ENCODE assay signal across 24 cellular contexts in genomic region chr7:118280319-118281012, GRCh38.
DNase-seq lines count a peak whose midpoint lies in the region; ATAC-seq lines count a peak whose summit lies in the region.
"Had no signal": no experiment of that assay in that cellular context is flagged by ENCODE, and none has a peak within 500 bp of the region (broad histone marks: within the 10 kb centered on the region; RNA-seq: fewer than 3 reads in every experiment).

No MANE protein-coding gene starts in this region.

- H3K4me3 ChIP-seq in mucosa of rectum (ENCODE audit: low read length in 2 of 2): peak overlapping the region in 1 of 2 donors; percentile 44
- H3K4me3 ChIP-seq: gastrocnemius medialis, neural progenitor cell had no signal

- no peaks in the 10 kb centered on the region for H3K27me3 ChIP-seq in mucosa of rectum (ENCODE audit: control insufficient read depth in 2 of 2, insufficient read depth in 2 of 2, low read length in 2 of 2)
- H3K27me3 ChIP-seq: gastrocnemius medialis, neural progenitor cell had no signal

- H3K9me3 ChIP-seq in mucosa of rectum (ENCODE audit: control insufficient read depth in 2 of 2, low read length in 2 of 2): no peaks in the 10 kb centered on the region
- H3K9me3 ChIP-seq: gastrocnemius medialis had no signal

- peak overlapping the region; percentile 12 to 64 for H3K27ac ChIP-seq in mucosa of rectum (ENCODE audit: low read depth in 2 of 2, low read length in 2 of 2)
- H3K27ac ChIP-seq: C4-2B, gastrocnemius medialis, neural progenitor cell, RWPE1 had no signal

- no peak for ATAC-seq in GM21529 (IDR thresholded peaks at IDR 0.05; ENCODE audit: unreplicated experiment)
- no peak for ATAC-seq in HG03342 (IDR thresholded peaks at IDR 0.05; ENCODE audit: unreplicated experiment)
- ATAC-seq: activated CD8-positive, alpha-beta T cell treated with anti-CD3 and anti-CD28 coated beads for 36 hours; gastrocnemius medialis; left cardiac atrium; sciatic nerve; stimulated activated memory B cell treated with anti-CD40 and anti-IgM and Interleukin-4, amounts not matched to agents 10 μg/mL and 1 μg/mL and 100 μg/mL, for 72 hours had no signal

- H3K9ac ChIP-seq in mucosa of rectum (ENCODE audit: low read depth in 1 of 2, low read length in 2 of 2): no peak overlapping the region
- H3K9ac ChIP-seq: neural progenitor cell had no signal

- H3K36me3 ChIP-seq in mucosa of rectum (ENCODE audit: control insufficient read depth in 2 of 2, insufficient read depth in 2 of 2, low read length in 2 of 2): no peaks in the 10 kb centered on the region
- H3K36me3 ChIP-seq: gastrocnemius medialis, neural progenitor cell had no signal

- peaks cover 0 to 6% of the 10 kb centered on the region in 2 donors for H3K4me1 ChIP-seq in mucosa of rectum (ENCODE audit: control insufficient read depth in 2 of 2, insufficient read depth in 2 of 2, low read length in 2 of 2)
- H3K4me1 ChIP-seq: gastrocnemius medialis, neural progenitor cell had no signal

- peak; percentile 14 for DNase-seq in DMS79 (lab: John Stamatoyannopoulos, UW)
- peak; percentile 11 to 74 for DNase-seq in NCI-H2081 (lab: John Stamatoyannopoulos, UW)
- peak; percentile 2 for DNase-seq in astrocyte of the hippocampus (ENCODE audit: low read depth, low spot score)
- DNase-seq in activated CD8-positive, alpha-beta memory T cell treated with anti-CD3 and anti-CD28 coated beads, Interleukin-2, amount 50 U/mL, for 4 hours: no peak
- DNase-seq: activated CD8-positive, alpha-beta T cell treated with anti-CD3 and anti-CD28 coated beads for 36 hours; Calu3; central memory CD4-positive, alpha-beta T cell; dermis blood vessel endothelial cell; gastrocnemius medialis; hippocampal formation; left cardiac atrium; mammary epithelial cell; NCI-H1436; NCI-H526 treated with DMSO at 0.1 percent for 48 hours; stimulated activated CD4-positive, alpha-beta T cell treated with anti-CD3 and anti-CD28 coated beads, Interleukin-4, amount 100 ng/mL, for 24 hours; substantia nigra had no signal
